Comparison of ENCODE assay signal across 23 cellular contexts in the genomic region with DNA sequence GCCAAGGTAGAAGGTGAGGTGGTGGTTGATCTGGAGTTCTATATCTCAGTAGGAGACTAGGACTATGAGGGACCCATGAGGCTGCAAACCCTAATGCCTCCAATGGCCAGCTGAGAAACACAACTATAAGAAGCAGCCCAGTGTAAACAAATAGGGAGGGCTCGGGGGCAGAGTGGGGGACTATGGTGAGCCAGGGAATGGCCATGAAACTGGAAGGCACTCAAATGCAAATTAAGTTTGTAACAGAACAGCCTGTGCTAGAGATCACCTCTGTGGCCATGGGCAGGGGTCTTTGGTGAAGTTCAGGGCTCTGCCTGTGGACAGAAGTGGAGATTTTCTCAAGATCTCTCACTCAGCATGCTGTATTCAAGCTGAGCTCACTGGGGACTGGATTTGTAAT.
"Had no signal": no experiment of that assay in that cellular context is flagged by ENCODE, and none has a peak within 500 bp of the region (broad histone marks: within the 10 kb centered on the region; RNA-seq: fewer than 3 reads in every experiment).

No MANE protein-coding gene starts in this region.

- H3K27me3 ChIP-seq: Peyer's patch had no signal

- H3K4me1 ChIP-seq: Peyer's patch, SJCRH30 had no signal

- H3K9me3 ChIP-seq: Peyer's patch, SJCRH30, SK-N-SH had no signal

- H3K36me3 ChIP-seq: Peyer's patch, SJCRH30 had no signal

- DNase-seq: activated CD4-positive, alpha-beta T cell treated with anti-CD3 and anti-CD28 coated beads for 4 hours; activated CD8-positive, alpha-beta memory T cell treated with anti-CD3 and anti-CD28 coated beads, Interleukin-2, amount 50 U/mL, for 4 hours; activated CD8-positive, alpha-beta T cell treated with anti-CD3 and anti-CD28 coated beads for 36 hours; activated gamma-delta T cell treated with Interleukin-2 at 50 U/mL for 16 hours; activated naive CD4-positive, alpha-beta T cell treated with anti-CD3 and anti-CD28 coated beads, Interleukin-2, amount 10 ng/mL, durations not matched to agents 7 days and 5 days; activated naive CD8-positive, alpha-beta T cell treated with anti-CD3 and anti-CD28 coated beads for 36 hours; activated T-cell treated with anti-CD3 and anti-CD28 coated beads, Interleukin-2, amount 50 U/mL, for 72 hours; cerebellar nuclear complex; MV-4-11; NCI-H1092 treated with DMSO at 0.1 percent for 48 hours; NCI-H1417 treated with DMSO at 0.1 percent for 48 hours; NCI-H2029; NCI-H345; NK-92 treated with Interleukin-12 subunit alpha and Interleukin-12 subunit beta, amount 100 ng/mL, for 24 hours; Peyer's patch; Right ventricle myocardium superior; SJCRH30; T-helper 1 cell had no signal

- H3K4me3 ChIP-seq: Peyer's patch, SJCRH30 had no signal

- H3K27ac ChIP-seq: KMS-11, Peyer's patch, RWPE1, SJCRH30, VCaP had no signal

- H3K9ac ChIP-seq: KMS-11, SK-N-SH had no signal

- ATAC-seq: activated CD4-positive, CD25-positive, alpha-beta regulatory T cell treated with anti-CD3 and anti-CD28 coated beads, Interleukin-2, amount 50 U/mL, for 24 hours; activated CD8-positive, alpha-beta T cell treated with anti-CD3 and anti-CD28 coated beads for 36 hours; activated T-cell treated with anti-CD3 and anti-CD28 coated beads, Interleukin-2, amount 50 U/mL, for 72 hours had no signal

- H3K4me2 ChIP-seq: KMS-11, SK-N-SH had no signal
